In the genomic region with DNA sequence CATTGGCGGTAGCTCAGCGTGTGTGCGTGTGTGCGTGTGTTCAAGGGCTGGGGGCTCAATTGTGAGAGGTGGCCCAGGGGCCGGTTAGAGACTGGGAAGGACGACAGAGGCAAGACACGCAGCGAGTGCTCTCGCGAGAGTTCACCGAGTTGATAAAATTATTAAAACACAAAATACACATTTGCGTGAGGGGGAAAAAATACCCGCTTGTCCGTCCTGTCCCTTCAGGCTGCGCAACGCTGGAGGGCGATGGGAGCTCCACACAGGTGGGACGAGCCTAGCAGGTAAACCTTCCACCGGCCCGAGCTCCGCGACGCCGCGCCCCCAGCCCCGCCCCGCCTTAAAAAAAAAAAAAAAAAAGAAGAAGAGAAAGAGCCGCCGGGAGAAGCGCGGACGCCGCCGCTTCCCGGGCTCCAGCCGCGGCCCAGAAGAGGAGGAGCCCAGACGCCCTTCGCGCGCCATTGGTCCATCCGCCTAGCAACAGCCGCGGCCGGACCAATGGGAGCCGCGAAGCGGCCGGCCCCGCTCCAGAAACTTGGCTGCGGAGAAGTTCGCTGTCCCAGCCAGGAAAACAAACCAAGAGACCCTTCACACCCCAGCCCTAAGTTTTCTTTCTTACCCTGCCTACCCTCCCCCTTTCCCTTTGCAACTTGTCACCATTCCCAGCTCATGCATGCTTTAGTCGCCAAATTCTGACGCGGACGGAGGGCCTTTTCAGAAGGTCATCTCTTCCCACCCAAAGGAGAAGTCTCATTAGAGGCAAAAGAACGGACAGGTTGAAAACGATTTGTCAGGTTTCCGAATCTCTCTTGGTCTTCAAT, we compare ENCODE assay signal across 8 cellular contexts.
DNase-seq lines count a peak whose midpoint lies in the region; ATAC-seq and TF ChIP-seq lines count a peak whose summit lies in the region.

No MANE protein-coding gene starts in this region.

- WGBS in esophagus muscularis mucosa: 1% methylated on average over 50 of the region's 59 CpGs

- DNase-seq in C1 segment of cervical spinal cord (lab: John Stamatoyannopoulos, UW): peak in 13 of 14 donors; percentile 32 to 84 (median 65)
- DNase-seq in NOMO-1 treated with dmso at 0.1 percent for 144 hours (lab: John Stamatoyannopoulos, UW; ENCODE audit: unreplicated experiment): peak; percentile 65
- peak; percentile 69 to 79 for DNase-seq in activated T-cell treated with anti-CD3 and anti-CD28 coated beads, Interleukin-2, amount 50 U/mL, for 48 hours
- peak; percentile 96 for DNase-seq in esophagus muscularis mucosa (ENCODE audit: extremely low spot score)
- DNase-seq in stimulated activated CD8-positive, alpha-beta memory T cell treated with anti-CD3 and anti-CD28 coated beads, Interleukin-4, amount 100 ng/mL, for 24 hours (ENCODE audit: low read depth): peak; percentile 50

- peak overlapping the region; percentile 60 to 79 (median 62) for H3K4me3 ChIP-seq in esophagus muscularis mucosa
- H3K4me3 ChIP-seq in mucosa of stomach (ENCODE audit: low read length): peak overlapping the region; percentile 39

- intact Hi-C loops in esophagus muscularis mucosa (cut with DNase I): no loop called here

- no peak for TF ChIP-seq POLR2A in esophagus muscularis mucosa (IDR thresholded peaks at IDR 0.05; ENCODE audit: low read depth)

- H3K27me3 ChIP-seq in esophagus muscularis mucosa (no peaks in the 10 kb centered on the region), mucosa of stomach (ENCODE audit: control insufficient read depth, insufficient read depth, low read length) (no peaks in the 10 kb centered on the region)

- peak overlapping the region; percentile 71 to 82 (median 79) for H3K27ac ChIP-seq in esophagus muscularis mucosa (replicated peaks in 1 of 4)

- peak in 1 of 3 experiments; percentile 1 for TF ChIP-seq CTCF in esophagus muscularis mucosa (IDR thresholded peaks at IDR 0.05)

- peak overlapping the region; percentile 69 for H3K9ac ChIP-seq in mucosa of stomach (ENCODE audit: low read length)

- H3K9me3 ChIP-seq in esophagus muscularis mucosa (no peaks in the 10 kb centered on the region), mucosa of stomach (ENCODE audit: control insufficient read depth, low read length) (no peaks in the 10 kb centered on the region)

- H3K36me3 ChIP-seq in esophagus muscularis mucosa: no peaks in the 10 kb centered on the region
- H3K36me3 ChIP-seq in mucosa of stomach (ENCODE audit: control insufficient read depth, insufficient read depth, low read length): no peaks in the 10 kb centered on the region

- H3K4me1 ChIP-seq in esophagus muscularis mucosa: peaks cover 15 to 42% (median 38%) of the 10 kb centered on the region in 4 donors
- peaks cover 22% of the 10 kb centered on the region for H3K4me1 ChIP-seq in mucosa of stomach (ENCODE audit: control insufficient read depth, insufficient read depth, low read length)

- ATAC-seq in GM19452 (IDR thresholded peaks at IDR 0.05; ENCODE audit: unreplicated experiment) (peak; percentile 99), HG03565 (IDR thresholded peaks at IDR 0.05; ENCODE audit: unreplicated experiment) (peak; percentile 92)

- TF ChIP-seq EP300 in esophagus muscularis mucosa (IDR thresholded peaks at IDR 0.05): no peak

Comparison
In these comparisons a context has a peak if more than half of its experiments do, and no peak if none do; other contexts are left out.
1. Peak in every context shown above with its lines: DNase-seq, ATAC-seq, H3K4me3 ChIP-seq and H3K27ac ChIP-seq.